1 cellular context compared by ENCODE assay signal in the genomic region with DNA sequence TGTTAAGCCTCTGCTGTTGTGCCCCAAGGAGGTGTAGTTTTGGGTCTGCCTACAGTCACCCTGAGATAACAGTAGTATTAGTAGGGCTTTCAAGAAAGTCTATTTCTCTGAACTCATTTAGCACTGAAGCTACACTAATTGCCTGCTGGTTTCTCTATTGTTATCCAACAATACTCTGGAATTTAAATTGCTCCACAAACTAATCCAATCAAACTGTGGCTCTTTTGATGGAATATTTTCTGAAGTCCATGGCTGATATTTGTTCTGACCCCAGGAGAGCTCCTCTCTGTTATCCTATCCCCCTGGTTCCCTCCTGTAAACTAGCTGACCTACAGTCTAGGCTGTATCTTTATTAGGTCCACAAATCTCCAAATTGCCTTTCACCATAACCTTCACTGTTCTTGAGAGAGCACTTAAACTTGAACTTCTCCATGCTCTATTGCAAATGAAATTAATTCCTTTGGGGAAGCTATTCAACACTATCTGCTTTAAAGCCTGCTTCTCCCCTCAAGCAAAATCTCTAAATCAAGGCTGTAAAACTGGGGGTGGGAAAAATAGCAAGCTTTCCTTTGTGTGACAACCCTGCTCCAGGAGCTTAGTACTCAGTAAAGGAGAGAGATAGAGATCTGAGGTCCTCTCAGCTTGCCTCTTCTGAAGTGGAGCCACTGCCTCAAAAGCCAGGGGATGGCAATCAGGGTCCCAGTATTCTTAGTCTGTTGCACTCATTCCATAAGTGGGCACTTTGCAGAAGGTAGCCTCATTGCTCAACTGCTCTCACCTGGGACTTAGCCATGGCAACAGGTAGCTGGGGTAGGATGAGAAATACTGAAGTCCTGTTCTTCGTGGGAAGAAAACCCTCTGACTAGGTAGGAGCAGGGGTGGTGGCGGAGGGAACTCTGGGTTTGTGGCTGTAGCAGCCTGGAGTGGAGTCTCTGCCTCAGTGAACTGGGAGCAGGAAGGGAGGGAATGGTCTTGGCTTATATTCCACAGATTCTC.
TF ChIP-seq lines count a peak whose summit lies in the region.

No MANE protein-coding gene starts in this region.

TF ChIP-seq in HEK293, 187 proteins besides CTCF, POLR2A, EP300 and RAD21 (continued from another document and continues in another):
- TF ChIP-seq, protein P1, sequence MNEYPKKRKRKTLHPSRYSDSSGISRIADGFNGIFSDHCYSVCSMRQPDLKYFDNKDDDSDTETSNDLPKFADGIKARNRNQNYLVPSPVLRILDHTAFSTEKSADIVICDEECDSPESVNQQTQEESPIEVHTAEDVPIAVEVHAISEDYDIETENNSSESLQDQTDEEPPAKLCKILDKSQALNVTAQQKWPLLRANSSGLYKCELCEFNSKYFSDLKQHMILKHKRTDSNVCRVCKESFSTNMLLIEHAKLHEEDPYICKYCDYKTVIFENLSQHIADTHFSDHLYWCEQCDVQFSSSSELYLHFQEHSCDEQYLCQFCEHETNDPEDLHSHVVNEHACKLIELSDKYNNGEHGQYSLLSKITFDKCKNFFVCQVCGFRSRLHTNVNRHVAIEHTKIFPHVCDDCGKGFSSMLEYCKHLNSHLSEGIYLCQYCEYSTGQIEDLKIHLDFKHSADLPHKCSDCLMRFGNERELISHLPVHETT (tag by site-specific recombination; IDR thresholded peaks at IDR 0.05): no peak
- TF ChIP-seq, protein P2, sequence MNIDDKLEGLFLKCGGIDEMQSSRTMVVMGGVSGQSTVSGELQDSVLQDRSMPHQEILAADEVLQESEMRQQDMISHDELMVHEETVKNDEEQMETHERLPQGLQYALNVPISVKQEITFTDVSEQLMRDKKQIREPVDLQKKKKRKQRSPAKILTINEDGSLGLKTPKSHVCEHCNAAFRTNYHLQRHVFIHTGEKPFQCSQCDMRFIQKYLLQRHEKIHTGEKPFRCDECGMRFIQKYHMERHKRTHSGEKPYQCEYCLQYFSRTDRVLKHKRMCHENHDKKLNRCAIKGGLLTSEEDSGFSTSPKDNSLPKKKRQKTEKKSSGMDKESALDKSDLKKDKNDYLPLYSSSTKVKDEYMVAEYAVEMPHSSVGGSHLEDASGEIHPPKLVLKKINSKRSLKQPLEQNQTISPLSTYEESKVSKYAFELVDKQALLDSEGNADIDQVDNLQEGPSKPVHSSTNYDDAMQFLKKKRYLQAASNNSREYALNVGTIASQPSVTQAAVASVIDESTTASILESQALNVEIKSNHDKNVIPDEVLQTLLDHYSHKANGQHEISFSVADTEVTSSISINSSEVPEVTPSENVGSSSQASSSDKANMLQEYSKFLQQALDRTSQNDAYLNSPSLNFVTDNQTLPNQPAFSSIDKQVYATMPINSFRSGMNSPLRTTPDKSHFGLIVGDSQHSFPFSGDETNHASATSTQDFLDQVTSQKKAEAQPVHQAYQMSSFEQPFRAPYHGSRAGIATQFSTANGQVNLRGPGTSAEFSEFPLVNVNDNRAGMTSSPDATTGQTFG (tag by site-specific recombination; IDR thresholded peaks at IDR 0.05; ENCODE audit: borderline replicate concordance): no peak
- TF ChIP-seq HOXD13 (CRISPR knock-in tag; IDR thresholded peaks at IDR 0.05; ENCODE audit: borderline replicate concordance) (peak; percentile 75; the same call in 1 of the 2 replicates), IKZF3 (tag by site-specific recombination; IDR thresholded peaks at IDR 0.05) (no peak), ZEB2 (tag by site-specific recombination; IDR thresholded peaks at IDR 0.05) (no peak), ZFP41 (tag by site-specific recombination; IDR thresholded peaks at IDR 0.05; ENCODE audit: borderline replicate concordance) (no peak), ZNF677 (tag by site-specific recombination; IDR thresholded peaks at IDR 0.05) (no peak), ZNF623 (tag by site-specific recombination; IDR thresholded peaks at IDR 0.05) (no peak), KLF1 (tag by site-specific recombination; IDR thresholded peaks at IDR 0.05) (no peak), ZNF24 (tag by site-specific recombination; IDR thresholded peaks at IDR 0.05) (no peak), ZBTB8A (tag by site-specific recombination; IDR thresholded peaks at IDR 0.05) (peak; percentile 55; the same call in 1 of the 2 replicates), ZNF514 (tag by site-specific recombination; IDR thresholded peaks at IDR 0.05) (no peak), MEIS1 (CRISPR knock-in tag; IDR thresholded peaks at IDR 0.05; ENCODE audit: borderline replicate concordance) (no peak), ZNF792 (tag by site-specific recombination; IDR thresholded peaks at IDR 0.05) (no peak), ZNF529 (tag by site-specific recombination; IDR thresholded peaks at IDR 0.05; ENCODE audit: insufficient replicate concordance) (no peak), ZNF843 (tag by site-specific recombination; IDR thresholded peaks at IDR 0.05) (peak; percentile 97), ZSCAN23 (tag by site-specific recombination; IDR thresholded peaks at IDR 0.05) (no peak), ZSCAN30 (tag by site-specific recombination; IDR thresholded peaks at IDR 0.05) (peak; percentile 90), ZNF274 (IDR thresholded peaks at IDR 0.05; ENCODE audit: low read length) (no peak), ZNF274 (tag by site-specific recombination; IDR thresholded peaks at IDR 0.05; ENCODE audit: borderline replicate concordance) (no peak), RBAK (tag by site-specific recombination; IDR thresholded peaks at IDR 0.05) (no peak), ZNF184 (tag by site-specific recombination; IDR thresholded peaks at IDR 0.05) (no peak), ZNF341 (tag by site-specific recombination; IDR thresholded peaks at IDR 0.05; ENCODE audit: low read depth) (no peak), ZNF324 (tag by site-specific recombination; IDR thresholded peaks at IDR 0.05) (no peak), KLF16 (tag by site-specific recombination; IDR thresholded peaks at IDR 0.05) (no peak), ZNF544 (tag by site-specific recombination; IDR thresholded peaks at IDR 0.05) (no peak), OVOL3 (tag by site-specific recombination; IDR thresholded peaks at IDR 0.05) (peak; percentile 59; the same call in 1 of the 2 replicates), MZF1 (tag by site-specific recombination; IDR thresholded peaks at IDR 0.05; ENCODE audit: borderline replicate concordance) (peak; percentile 49; the same call in 1 of the 2 replicates), ZNF664 (tag by site-specific recombination; IDR thresholded peaks at IDR 0.05) (no peak), ZNF654 (tag by site-specific recombination; IDR thresholded peaks at IDR 0.05; ENCODE audit: low read depth) (no peak), ZBTB20 (tag by site-specific recombination; IDR thresholded peaks at IDR 0.05) (no peak), ZNF768 (tag by site-specific recombination; IDR thresholded peaks at IDR 0.05) (no peak)
- TF ChIP-seq, protein P3, sequence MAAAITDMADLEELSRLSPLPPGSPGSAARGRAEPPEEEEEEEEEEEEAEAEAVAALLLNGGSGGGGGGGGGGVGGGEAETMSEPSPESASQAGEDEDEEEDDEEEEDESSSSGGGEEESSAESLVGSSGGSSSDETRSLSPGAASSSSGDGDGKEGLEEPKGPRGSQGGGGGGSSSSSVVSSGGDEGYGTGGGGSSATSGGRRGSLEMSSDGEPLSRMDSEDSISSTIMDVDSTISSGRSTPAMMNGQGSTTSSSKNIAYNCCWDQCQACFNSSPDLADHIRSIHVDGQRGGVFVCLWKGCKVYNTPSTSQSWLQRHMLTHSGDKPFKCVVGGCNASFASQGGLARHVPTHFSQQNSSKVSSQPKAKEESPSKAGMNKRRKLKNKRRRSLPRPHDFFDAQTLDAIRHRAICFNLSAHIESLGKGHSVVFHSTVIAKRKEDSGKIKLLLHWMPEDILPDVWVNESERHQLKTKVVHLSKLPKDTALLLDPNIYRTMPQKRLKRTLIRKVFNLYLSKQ (tag by site-specific recombination; IDR thresholded peaks at IDR 0.05; ENCODE audit: borderline replicate concordance): no peak
- TF ChIP-seq, protein P4, sequence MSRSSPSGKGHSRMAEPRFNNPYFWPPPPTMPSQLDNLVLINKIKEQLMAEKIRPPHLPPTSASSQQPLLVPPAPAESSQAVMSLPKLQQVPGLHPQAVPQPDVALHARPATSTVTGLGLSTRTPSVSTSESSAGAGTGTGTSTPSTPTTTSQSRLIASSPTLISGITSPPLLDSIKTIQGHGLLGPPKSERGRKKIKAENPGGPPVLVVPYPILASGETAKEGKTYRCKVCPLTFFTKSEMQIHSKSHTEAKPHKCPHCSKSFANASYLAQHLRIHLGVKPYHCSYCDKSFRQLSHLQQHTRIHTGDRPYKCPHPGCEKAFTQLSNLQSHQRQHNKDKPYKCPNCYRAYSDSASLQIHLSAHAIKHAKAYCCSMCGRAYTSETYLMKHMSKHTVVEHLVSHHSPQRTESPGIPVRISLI (tag by site-specific recombination; IDR thresholded peaks at IDR 0.05): no peak
- TF ChIP-seq, protein P5, sequence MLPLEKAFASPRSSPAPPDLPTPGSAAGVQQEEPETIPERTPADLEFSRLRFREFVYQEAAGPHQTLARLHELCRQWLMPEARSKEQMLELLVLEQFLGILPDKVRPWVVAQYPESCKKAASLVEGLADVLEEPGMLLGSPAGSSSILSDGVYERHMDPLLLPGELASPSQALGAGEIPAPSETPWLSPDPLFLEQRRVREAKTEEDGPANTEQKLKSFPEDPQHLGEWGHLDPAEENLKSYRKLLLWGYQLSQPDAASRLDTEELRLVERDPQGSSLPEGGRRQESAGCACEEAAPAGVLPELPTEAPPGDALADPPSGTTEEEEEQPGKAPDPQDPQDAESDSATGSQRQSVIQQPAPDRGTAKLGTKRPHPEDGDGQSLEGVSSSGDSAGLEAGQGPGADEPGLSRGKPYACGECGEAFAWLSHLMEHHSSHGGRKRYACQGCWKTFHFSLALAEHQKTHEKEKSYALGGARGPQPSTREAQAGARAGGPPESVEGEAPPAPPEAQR (tag by site-specific recombination; IDR thresholded peaks at IDR 0.05): no peak
- TF ChIP-seq, protein P6, sequence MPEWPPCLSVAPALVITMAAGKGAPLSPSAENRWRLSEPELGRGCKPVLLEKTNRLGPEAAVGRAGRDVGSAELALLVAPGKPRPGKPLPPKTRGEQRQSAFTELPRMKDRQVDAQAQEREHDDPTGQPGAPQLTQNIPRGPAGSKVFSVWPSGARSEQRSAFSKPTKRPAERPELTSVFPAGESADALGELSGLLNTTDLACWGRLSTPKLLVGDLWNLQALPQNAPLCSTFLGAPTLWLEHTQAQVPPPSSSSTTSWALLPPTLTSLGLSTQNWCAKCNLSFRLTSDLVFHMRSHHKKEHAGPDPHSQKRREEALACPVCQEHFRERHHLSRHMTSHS (tag by site-specific recombination; IDR thresholded peaks at IDR 0.05): no peak
- TF ChIP-seq, protein P7, sequence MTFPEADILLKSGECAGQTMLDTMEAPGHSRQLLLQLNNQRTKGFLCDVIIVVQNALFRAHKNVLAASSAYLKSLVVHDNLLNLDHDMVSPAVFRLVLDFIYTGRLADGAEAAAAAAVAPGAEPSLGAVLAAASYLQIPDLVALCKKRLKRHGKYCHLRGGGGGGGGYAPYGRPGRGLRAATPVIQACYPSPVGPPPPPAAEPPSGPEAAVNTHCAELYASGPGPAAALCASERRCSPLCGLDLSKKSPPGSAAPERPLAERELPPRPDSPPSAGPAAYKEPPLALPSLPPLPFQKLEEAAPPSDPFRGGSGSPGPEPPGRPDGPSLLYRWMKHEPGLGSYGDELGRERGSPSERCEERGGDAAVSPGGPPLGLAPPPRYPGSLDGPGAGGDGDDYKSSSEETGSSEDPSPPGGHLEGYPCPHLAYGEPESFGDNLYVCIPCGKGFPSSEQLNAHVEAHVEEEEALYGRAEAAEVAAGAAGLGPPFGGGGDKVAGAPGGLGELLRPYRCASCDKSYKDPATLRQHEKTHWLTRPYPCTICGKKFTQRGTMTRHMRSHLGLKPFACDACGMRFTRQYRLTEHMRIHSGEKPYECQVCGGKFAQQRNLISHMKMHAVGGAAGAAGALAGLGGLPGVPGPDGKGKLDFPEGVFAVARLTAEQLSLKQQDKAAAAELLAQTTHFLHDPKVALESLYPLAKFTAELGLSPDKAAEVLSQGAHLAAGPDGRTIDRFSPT (tag by site-specific recombination; IDR thresholded peaks at IDR 0.05): peak; percentile 62; the same call in 1 of the 2 replicates
- TF ChIP-seq, protein P8, sequence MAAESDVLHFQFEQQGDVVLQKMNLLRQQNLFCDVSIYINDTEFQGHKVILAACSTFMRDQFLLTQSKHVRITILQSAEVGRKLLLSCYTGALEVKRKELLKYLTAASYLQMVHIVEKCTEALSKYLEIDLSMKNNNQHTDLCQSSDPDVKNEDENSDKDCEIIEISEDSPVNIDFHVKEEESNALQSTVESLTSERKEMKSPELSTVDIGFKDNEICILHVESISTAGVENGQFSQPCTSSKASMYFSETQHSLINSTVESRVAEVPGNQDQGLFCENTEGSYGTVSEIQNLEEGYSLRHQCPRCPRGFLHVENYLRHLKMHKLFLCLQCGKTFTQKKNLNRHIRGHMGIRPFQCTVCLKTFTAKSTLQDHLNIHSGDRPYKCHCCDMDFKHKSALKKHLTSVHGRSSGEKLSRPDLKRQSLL (tag by site-specific recombination; IDR thresholded peaks at IDR 0.05): no peak
- TF ChIP-seq, protein P9, sequence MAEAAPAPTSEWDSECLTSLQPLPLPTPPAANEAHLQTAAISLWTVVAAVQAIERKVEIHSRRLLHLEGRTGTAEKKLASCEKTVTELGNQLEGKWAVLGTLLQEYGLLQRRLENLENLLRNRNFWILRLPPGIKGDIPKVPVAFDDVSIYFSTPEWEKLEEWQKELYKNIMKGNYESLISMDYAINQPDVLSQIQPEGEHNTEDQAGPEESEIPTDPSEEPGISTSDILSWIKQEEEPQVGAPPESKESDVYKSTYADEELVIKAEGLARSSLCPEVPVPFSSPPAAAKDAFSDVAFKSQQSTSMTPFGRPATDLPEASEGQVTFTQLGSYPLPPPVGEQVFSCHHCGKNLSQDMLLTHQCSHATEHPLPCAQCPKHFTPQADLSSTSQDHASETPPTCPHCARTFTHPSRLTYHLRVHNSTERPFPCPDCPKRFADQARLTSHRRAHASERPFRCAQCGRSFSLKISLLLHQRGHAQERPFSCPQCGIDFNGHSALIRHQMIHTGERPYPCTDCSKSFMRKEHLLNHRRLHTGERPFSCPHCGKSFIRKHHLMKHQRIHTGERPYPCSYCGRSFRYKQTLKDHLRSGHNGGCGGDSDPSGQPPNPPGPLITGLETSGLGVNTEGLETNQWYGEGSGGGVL (tag by site-specific recombination; IDR thresholded peaks at IDR 0.05): no peak
- TF ChIP-seq, protein P10, sequence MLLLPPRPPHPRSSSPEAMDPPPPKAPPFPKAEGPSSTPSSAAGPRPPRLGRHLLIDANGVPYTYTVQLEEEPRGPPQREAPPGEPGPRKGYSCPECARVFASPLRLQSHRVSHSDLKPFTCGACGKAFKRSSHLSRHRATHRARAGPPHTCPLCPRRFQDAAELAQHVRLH (tag by site-specific recombination; IDR thresholded peaks at IDR 0.05): peak; percentile 85
- TF ChIP-seq, protein P11, sequence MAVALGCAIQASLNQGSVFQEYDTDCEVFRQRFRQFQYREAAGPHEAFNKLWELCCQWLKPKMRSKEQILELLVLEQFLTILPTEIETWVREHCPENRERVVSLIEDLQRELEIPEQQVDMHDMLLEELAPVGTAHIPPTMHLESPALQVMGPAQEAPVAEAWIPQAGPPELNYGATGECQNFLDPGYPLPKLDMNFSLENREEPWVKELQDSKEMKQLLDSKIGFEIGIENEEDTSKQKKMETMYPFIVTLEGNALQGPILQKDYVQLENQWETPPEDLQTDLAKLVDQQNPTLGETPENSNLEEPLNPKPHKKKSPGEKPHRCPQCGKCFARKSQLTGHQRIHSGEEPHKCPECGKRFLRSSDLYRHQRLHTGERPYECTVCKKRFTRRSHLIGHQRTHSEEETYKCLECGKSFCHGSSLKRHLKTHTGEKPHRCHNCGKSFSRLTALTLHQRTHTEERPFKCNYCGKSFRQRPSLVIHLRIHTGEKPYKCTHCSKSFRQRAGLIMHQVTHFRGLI (tag by site-specific recombination; IDR thresholded peaks at IDR 0.05): no peak
